Comparison of ENCODE assay signal across 13 cellular contexts in genomic region chr7:27239780-27240731, GRCh38. TPM values are rescaled to one million over a fixed set of nuclear protein-coding genes. Genes with fewer than 3 reads are reported as not detected.
DNase-seq lines count a peak whose midpoint lies in the region; ATAC-seq lines count a peak whose summit lies in the region.
"Had no signal": no experiment of that assay in that cellular context is flagged by ENCODE, and none has a peak within 500 bp of the region (broad histone marks: within the 10 kb centered on the region; RNA-seq: fewer than 3 reads in every experiment).

No MANE protein-coding gene starts in this region.

- no peaks in the 10 kb centered on the region for H3K9me3 ChIP-seq in NT2/D1 (ENCODE audit: insufficient read depth, low read length)
- no peaks in the 10 kb centered on the region for H3K9me3 ChIP-seq in mesenchymal stem cell (ENCODE audit: control insufficient read depth, low read length)
- H3K9me3 ChIP-seq: MG63 had no signal

- H3K36me3 Mint-ChIP-seq in activated naive CD4-positive, alpha-beta T cell treated with anti-CD3 and anti-CD28 coated beads, Interleukin-2, amount 50 U/mL, for 24 hours, result no peaks in the 10 kb centered on the region
- peaks cover 11% of the 10 kb centered on the region for H3K36me3 Mint-ChIP-seq in stimulated activated effector memory CD8-positive, alpha-beta T cell treated with anti-CD3 and anti-CD28 coated beads, Interleukin-12 subunit alpha, Interleukin-12 subunit beta, amount 100 ng/mL, for 72 hours

- no peak overlapping the region for H3K14ac ChIP-seq in mesenchymal stem cell (ENCODE audit: low read length in 2 of 2)

- H3K27ac ChIP-seq in mesenchymal stem cell (ENCODE audit: low read length, poor library complexity, severe bottlenecking), result no peak overlapping the region
- H3K27ac ChIP-seq: PC-9 had no signal

- H4K8ac ChIP-seq in mesenchymal stem cell (ENCODE audit: low read length), result no peak overlapping the region

- under 1% methylated on average over 29 of the region's 33 CpGs for WGBS in mesenchymal stem cell

- peak overlapping the region; percentile 49 for H2BK15ac ChIP-seq in mesenchymal stem cell (ENCODE audit: low read depth, poor library complexity, severe bottlenecking)

- H3K9me3 Mint-ChIP-seq in activated naive CD4-positive, alpha-beta T cell treated with anti-CD3 and anti-CD28 coated beads, Interleukin-2, amount 50 U/mL, for 24 hours, result no peaks in the 10 kb centered on the region
- no peaks in the 10 kb centered on the region for H3K9me3 Mint-ChIP-seq in stimulated activated effector memory CD8-positive, alpha-beta T cell treated with anti-CD3 and anti-CD28 coated beads, Interleukin-12 subunit alpha, Interleukin-12 subunit beta, amount 100 ng/mL, for 72 hours

- no peak overlapping the region for H3K27ac Mint-ChIP-seq in activated naive CD4-positive, alpha-beta T cell treated with anti-CD3 and anti-CD28 coated beads, Interleukin-2, amount 50 U/mL, for 24 hours
- H3K27ac Mint-ChIP-seq in stimulated activated effector memory CD8-positive, alpha-beta T cell treated with anti-CD3 and anti-CD28 coated beads, Interleukin-12 subunit alpha, Interleukin-12 subunit beta, amount 100 ng/mL, for 72 hours, result no peak overlapping the region
- H3K27ac Mint-ChIP-seq: activated CD4-positive, alpha-beta T cell treated with anti-CD3 and anti-CD28 coated beads, Interleukin-2, amount 10 ng/mL, durations not matched to agents 24 days and 14 days had no signal

- peak overlapping the region; percentile 1 for H3K4me3 ChIP-seq in NT2/D1 (ENCODE audit: insufficient read length, low read depth)
- no peak overlapping the region for H3K4me3 ChIP-seq in mesenchymal stem cell (ENCODE audit: insufficient read depth in 1 of 2, low read depth in 1 of 2, low read length in 2 of 2)
- H3K4me3 ChIP-seq: MG63, PC-9 had no signal

- H3K9ac ChIP-seq in NT2/D1 (ENCODE audit: insufficient read length, low read depth) (peak overlapping the region; percentile 3), mesenchymal stem cell (ENCODE audit: low read length) (no peak overlapping the region)

- DNase-seq in activated naive CD4-positive, alpha-beta T cell (lab: John Stamatoyannopoulos, UW), result no peak
- DNase-seq in NT2/D1 (ENCODE audit: low read depth, low spot score) (no peak), mesenchymal stem cell (peak; percentile 12), hepatic stellate cell (ENCODE audit: low spot score) (no peak), iPS-NIHi7 (ENCODE audit: extremely low spot score) (no peak), epidermal melanocyte (ENCODE audit: insufficient read length, low spot score) (no peak)
- DNase-seq in stimulated activated effector memory CD8-positive, alpha-beta T cell treated with anti-CD3 and anti-CD28 coated beads, Interleukin-12 subunit alpha, Interleukin-12 subunit beta, amount 100 ng/mL, for 72 hours (ENCODE audit: low spot score in 2 of 2), result no peak
- DNase-seq: activated CD4-positive, alpha-beta T cell treated with anti-CD3 and anti-CD28 coated beads, Interleukin-2, amount 10 ng/mL, durations not matched to agents 24 days and 14 days; activated effector memory CD4-positive, alpha-beta T cell treated with Interleukin-2 at 50 U/mL for 16 hours; MG63; PC-9; T-helper 1 cell had no signal

- H4K91ac ChIP-seq in mesenchymal stem cell (ENCODE audit: low read length), result no peak overlapping the region

- H2BK120ac ChIP-seq in mesenchymal stem cell (ENCODE audit: low read depth, low read length), result no peak overlapping the region

- peak overlapping the region; percentile 62 for H3K4me2 ChIP-seq in mesenchymal stem cell (ENCODE audit: low read length, poor library complexity, severe bottlenecking)
- H3K4me2 ChIP-seq: PC-9 had no signal

- peak overlapping the region in 1 of 2 experiments; percentile 14 for H3K23ac ChIP-seq in mesenchymal stem cell (ENCODE audit: low read length in 2 of 2)

- H3K4me1 Mint-ChIP-seq in activated naive CD4-positive, alpha-beta T cell treated with anti-CD3 and anti-CD28 coated beads, Interleukin-2, amount 50 U/mL, for 24 hours, result peaks cover 37% of the 10 kb centered on the region
- peaks cover 17% of the 10 kb centered on the region for H3K4me1 Mint-ChIP-seq in stimulated activated effector memory CD8-positive, alpha-beta T cell treated with anti-CD3 and anti-CD28 coated beads, Interleukin-12 subunit alpha, Interleukin-12 subunit beta, amount 100 ng/mL, for 72 hours
- H3K4me1 Mint-ChIP-seq: activated CD4-positive, alpha-beta T cell treated with anti-CD3 and anti-CD28 coated beads, Interleukin-2, amount 10 ng/mL, durations not matched to agents 24 days and 14 days had no signal

- H2AFZ ChIP-seq in mesenchymal stem cell (ENCODE audit: low read depth, low read length), result no peak overlapping the region
- H2AFZ ChIP-seq: PC-9 had no signal

- H3K27me3 Mint-ChIP-seq in activated naive CD4-positive, alpha-beta T cell treated with anti-CD3 and anti-CD28 coated beads, Interleukin-2, amount 50 U/mL, for 24 hours, result peaks cover 63% of the 10 kb centered on the region

- no peak overlapping the region for H2BK12ac ChIP-seq in mesenchymal stem cell (ENCODE audit: low read length in 2 of 2)

- no peak for ATAC-seq in stimulated activated effector memory CD8-positive, alpha-beta T cell treated with anti-CD3 and anti-CD28 coated beads, Interleukin-12 subunit alpha, Interleukin-12 subunit beta, amount 100 ng/mL, for 72 hours

- H3K79me1 ChIP-seq in mesenchymal stem cell (replicated peaks; ENCODE audit: low read length, poor library complexity, severe bottlenecking), result no peaks in the 10 kb centered on the region

- no peaks in the 10 kb centered on the region for H3K36me3 ChIP-seq in NT2/D1 (ENCODE audit: insufficient read depth, insufficient read length, low read length)
- no peaks in the 10 kb centered on the region for H3K36me3 ChIP-seq in mesenchymal stem cell (ENCODE audit: control insufficient read depth in 1 of 2, insufficient read depth in 2 of 2, low read depth in 1 of 2, low read length in 2 of 2)
- H3K36me3 ChIP-seq: MG63 had no signal

- peak overlapping the region; percentile 73 for H3K4me3 Mint-ChIP-seq in activated naive CD4-positive, alpha-beta T cell treated with anti-CD3 and anti-CD28 coated beads, Interleukin-2, amount 50 U/mL, for 24 hours
- peak overlapping the region; percentile 17 for H3K4me3 Mint-ChIP-seq in stimulated activated effector memory CD8-positive, alpha-beta T cell treated with anti-CD3 and anti-CD28 coated beads, Interleukin-12 subunit alpha, Interleukin-12 subunit beta, amount 100 ng/mL, for 72 hours
- H3K4me3 Mint-ChIP-seq: activated CD4-positive, alpha-beta T cell treated with anti-CD3 and anti-CD28 coated beads, Interleukin-2, amount 10 ng/mL, durations not matched to agents 24 days and 14 days had no signal

- H3K27me3 ChIP-seq in NT2/D1 (ENCODE audit: insufficient read depth, insufficient read length), result peaks cover 98% of the 10 kb centered on the region
- peaks cover 84 to 98% of the 10 kb centered on the region in 2 experiments for H3K27me3 ChIP-seq in mesenchymal stem cell (ENCODE audit: control insufficient read depth in 1 of 2, insufficient read depth in 1 of 2, low read length in 2 of 2)

- peaks cover 32% of the 10 kb centered on the region for H3K4me1 ChIP-seq in NT2/D1 (ENCODE audit: insufficient read depth, insufficient read length)
- peaks cover 38% of the 10 kb centered on the region for H3K4me1 ChIP-seq in mesenchymal stem cell (ENCODE audit: control insufficient read depth, insufficient read depth, low read depth, low read length)

- H3K4ac ChIP-seq in mesenchymal stem cell (ENCODE audit: low read depth in 1 of 2, low read length in 2 of 2), result no peak overlapping the region

- H2AK5ac ChIP-seq in mesenchymal stem cell (ENCODE audit: low read length, severe bottlenecking), result no peak overlapping the region

- no peak overlapping the region for H2BK5ac ChIP-seq in mesenchymal stem cell (ENCODE audit: low read depth, low read length, poor library complexity, severe bottlenecking)

- H3K18ac ChIP-seq in mesenchymal stem cell (ENCODE audit: low read depth in 1 of 2, low read length in 2 of 2), result no peak overlapping the region

RNA-seq across cellular contexts. Expression of gene EVX1, which starts 2.5 kb away (rescaled TPM):
- polyA plus RNA-seq in mesenchymal stem cell (2013, experiment 1 of 2), result not detected
- polyA plus RNA-seq in mesenchymal stem cell (2013, experiment 2 of 2), result not detected

RNA-seq across cellular contexts. Expression of gene HOXA13, which starts 40.2 kb away (rescaled TPM):
- not detected for polyA plus RNA-seq in mesenchymal stem cell (2013, experiment 1 of 2)
- not detected for polyA plus RNA-seq in mesenchymal stem cell (2013, experiment 2 of 2)

RNA-seq across cellular contexts. Expression of gene HOXA11, which starts 55.0 kb away (rescaled TPM):
- polyA plus RNA-seq in mesenchymal stem cell (2013, experiment 1 of 2), result 1.4 TPM
- 1.3 TPM for polyA plus RNA-seq in mesenchymal stem cell (2013, experiment 2 of 2)
